6 cellular contexts compared by ENCODE assay signal in genomic region chr19:45729774-45730388, GRCh38. TPM values are rescaled to one million over a fixed set of nuclear protein-coding genes. Genes with fewer than 3 reads are reported as not detected.
DNase-seq lines count a peak whose midpoint lies in the region; TF ChIP-seq lines count a peak whose summit lies in the region.

No MANE protein-coding gene starts in this region.

- peak overlapping the region; percentile 88 for H3K4me3 ChIP-seq in CD8-positive, alpha-beta memory T cell (ENCODE audit: low read length)
- H3K4me3 ChIP-seq in SJCRH30, result peak overlapping the region; percentile 73
- H3K4me3 ChIP-seq in hepatocyte, result peak overlapping the region; percentile 70
- H3K4me3 ChIP-seq in thyroid gland (replicated peaks in 1 of 3), result peak overlapping the region; percentile 57 to 90 (median 61)

- DNase-seq in CD8-positive, alpha-beta memory T cell, result no peak
- no peak for DNase-seq in SJCRH30
- peak; percentile 27 for DNase-seq in hepatocyte (ENCODE audit: low spot score)
- DNase-seq in thyroid gland, result no peak
- DNase-seq in NK-92 (lab: John Stamatoyannopoulos, UW; ENCODE audit: unreplicated experiment), result no peak
- DNase-seq in LoVo (ENCODE audit: low spot score), result no peak

- WGBS in hepatocyte (ENCODE audit: low lambda C conversion rate, missing lambda C conversion rate), result 7% methylated on average over 12 of the region's 12 CpGs
- 15 to 17% methylated on average over 12 of the region's 12 CpGs for WGBS in thyroid gland, 2 donors

- H3K4me3 Mint-ChIP-seq in CD8-positive, alpha-beta memory T cell, result peak overlapping the region; percentile 82 to 99 (median 94)

- no peaks in the 10 kb centered on the region for H3K9me3 Mint-ChIP-seq in CD8-positive, alpha-beta memory T cell

- intact Hi-C loops in thyroid gland (cut with DNase I), result no loop called here

- POLR2A ChIA-PET in CD8-positive, alpha-beta memory T cell (lab: Charles Lee), result interaction anchor here (0.5 to 2.5 kb wide), 3 partner anchors 12 to 831 kb away, joined by 4 to 19 read pairs (median 6); partner anchors contain the start of genes QPCTL and SNRPD2

- H3K4me1 Mint-ChIP-seq in CD8-positive, alpha-beta memory T cell, result peaks cover 23 to 38% (median 37%) of the 10 kb centered on the region in 3 donors

- TF ChIP-seq POLR2A in thyroid gland (IDR thresholded peaks at IDR 0.05), result no peak

- TF ChIP-seq CTCF in hepatocyte (IDR thresholded peaks at IDR 0.05; ENCODE audit: poor library complexity) (no peak), thyroid gland (IDR thresholded peaks at IDR 0.05) (no peak)

- peak overlapping the region; percentile 16 to 94 (median 88) for H3K27ac Mint-ChIP-seq in CD8-positive, alpha-beta memory T cell

- no peaks in the 10 kb centered on the region for H3K9me3 ChIP-seq in CD8-positive, alpha-beta memory T cell (ENCODE audit: low read length)
- H3K9me3 ChIP-seq in SJCRH30 (replicated peaks) (no peaks in the 10 kb centered on the region), hepatocyte (ENCODE audit: low read depth) (no peaks in the 10 kb centered on the region), thyroid gland (no peaks in the 10 kb centered on the region)

- CTCF ChIA-PET in CD8-positive, alpha-beta memory T cell (lab: Charles Lee), result interaction anchor here (0.5 to 1.6 kb wide), 3 partner anchors 13 to 305 kb away, joined by 3 to 4 read pairs (median 4); no protein-coding TSS in a partner anchor

- peak overlapping the region; percentile 91 for H3K4me2 ChIP-seq in hepatocyte

- peaks cover 0 to 12% (median 1%) of the 10 kb centered on the region in 3 donors for H3K36me3 Mint-ChIP-seq in CD8-positive, alpha-beta memory T cell

- H3K27ac ChIP-seq in CD8-positive, alpha-beta memory T cell (ENCODE audit: low read depth, low read length), result peak overlapping the region; percentile 81
- H3K27ac ChIP-seq in SJCRH30 (peak overlapping the region; percentile 40), hepatocyte (peak overlapping the region; percentile 61), thyroid gland (peak overlapping the region in 2 of 3 donors; percentile 25 to 51)

- peaks cover 57% of the 10 kb centered on the region for H3K79me2 ChIP-seq in hepatocyte

- H3K27me3 ChIP-seq in CD8-positive, alpha-beta memory T cell (ENCODE audit: insufficient read depth, low read length, poor library complexity, severe bottlenecking), result no peaks in the 10 kb centered on the region
- no peaks in the 10 kb centered on the region for H3K27me3 ChIP-seq in SJCRH30
- H3K27me3 ChIP-seq in hepatocyte, result no peaks in the 10 kb centered on the region
- H3K27me3 ChIP-seq in thyroid gland, result no peaks in the 10 kb centered on the region

- H3K36me3 ChIP-seq in CD8-positive, alpha-beta memory T cell (ENCODE audit: insufficient read depth, low read length), result no peaks in the 10 kb centered on the region
- H3K36me3 ChIP-seq in SJCRH30 (no peaks in the 10 kb centered on the region), hepatocyte (replicated peaks; ENCODE audit: insufficient read depth, low read depth) (no peaks in the 10 kb centered on the region), thyroid gland (no peaks in the 10 kb centered on the region)

- peak overlapping the region; percentile 49 for H2AFZ ChIP-seq in hepatocyte

- H3K4me1 ChIP-seq in CD8-positive, alpha-beta memory T cell (ENCODE audit: insufficient read depth, low read length), result peaks cover 27% of the 10 kb centered on the region
- H3K4me1 ChIP-seq in SJCRH30, result no peaks in the 10 kb centered on the region
- peaks cover 9% of the 10 kb centered on the region for H3K4me1 ChIP-seq in hepatocyte (ENCODE audit: insufficient read depth)
- peaks cover 9 to 26% of the 10 kb centered on the region in 2 donors for H3K4me1 ChIP-seq in thyroid gland

- no peaks in the 10 kb centered on the region for H3K9me2 ChIP-seq in hepatocyte (replicated peaks; ENCODE audit: insufficient read depth)

- H3K27me3 Mint-ChIP-seq in CD8-positive, alpha-beta memory T cell, result peaks cover 0 to 1% of the 10 kb centered on the region in 2 donors

- no peaks in the 10 kb centered on the region for H4K20me1 ChIP-seq in hepatocyte (ENCODE audit: insufficient read depth, poor library complexity, severe bottlenecking)

RNA-seq across cellular contexts. Expression of gene FBXO46, which starts 0.8 kb away (rescaled TPM):
- total RNA-seq in CD8-positive, alpha-beta memory T cell, result 10 to 100 TPM; 25.2 to 30.4 TPM
- 21.1 TPM for polyA plus RNA-seq in CD8-positive, alpha-beta memory T cell
- total RNA-seq in SJCRH30 (2014; rRNA removed; shearing (Covaris generic)), result 9.3 and 10.8 TPM in 2 replicates
- 4.6 and 7.5 TPM in 2 replicates for total RNA-seq in hepatocyte
- polyA plus RNA-seq in hepatocyte, result 13.3 and 14.8 TPM in 2 replicates
- 10 to 100 TPM; 13.7 to 22.3 (median 17.4) TPM for total RNA-seq in thyroid gland

RNA-seq across cellular contexts. Expression of gene MEIOSIN, which starts 3.4 kb away (rescaled TPM):
- not detected for total RNA-seq in CD8-positive, alpha-beta memory T cell
- not detected for polyA plus RNA-seq in CD8-positive, alpha-beta memory T cell
- 0.08 TPM in 1 of 2 replicates, not detected in the other for total RNA-seq in SJCRH30 (2014; rRNA removed; shearing (Covaris generic))
- total RNA-seq in hepatocyte, result not detected in 2 replicates
- not detected in 2 replicates for polyA plus RNA-seq in hepatocyte
- not detected for total RNA-seq in thyroid gland

RNA-seq across cellular contexts. Expression of gene QPCTL, which starts 37.4 kb away (rescaled TPM):
- total RNA-seq in CD8-positive, alpha-beta memory T cell, result 10 to 100 TPM; 11.3 to 11.5 TPM
- polyA plus RNA-seq in CD8-positive, alpha-beta memory T cell, result 2.0 TPM
- total RNA-seq in SJCRH30 (2014; rRNA removed; shearing (Covaris generic)), result 9.8 and 10.6 TPM in 2 replicates
- total RNA-seq in hepatocyte (7.5 and 10.3 TPM in 2 replicates), thyroid gland (10 to 100 TPM in 2 of 4 donors, 1 to 10 TPM in 2; 5.4 to 16.3 (median 12.5) TPM)
- 6.8 and 11.0 TPM in 2 replicates for polyA plus RNA-seq in hepatocyte

RNA-seq across cellular contexts. Expression of gene SNRPD2, which starts 38.1 kb away (rescaled TPM):
- 100 to 1,000 TPM; 738 to 747 TPM for total RNA-seq in CD8-positive, alpha-beta memory T cell
- polyA plus RNA-seq in CD8-positive, alpha-beta memory T cell, result 1,016 TPM
- 434 and 487 TPM in 2 replicates for total RNA-seq in SJCRH30 (2014; rRNA removed; shearing (Covaris generic))
- total RNA-seq in hepatocyte (149 and 165 TPM in 2 replicates), thyroid gland (100 to 1,000 TPM; 133 to 279 (median 192) TPM)
- polyA plus RNA-seq in hepatocyte, result 478 and 513 TPM in 2 replicates

RNA-seq across cellular contexts. Expression of gene SIX5, which starts 39.2 kb away (rescaled TPM):
- total RNA-seq in CD8-positive, alpha-beta memory T cell, result 1 to 10 TPM; 2.5 to 2.6 TPM
- 0.23 TPM for polyA plus RNA-seq in CD8-positive, alpha-beta memory T cell
- 6.0 and 6.6 TPM in 2 replicates for total RNA-seq in SJCRH30 (2014; rRNA removed; shearing (Covaris generic))
- total RNA-seq in hepatocyte (12.1 and 17.0 TPM in 2 replicates), thyroid gland (10 to 100 TPM; 18.3 to 33.0 (median 23.3) TPM)
- 12.6 and 15.6 TPM in 2 replicates for polyA plus RNA-seq in hepatocyte
